In genomic region chr22:30282616-30283046, GRCh38 we compare ENCODE assay signal across 26 cellular contexts. TPM values are rescaled to one million over a fixed set of nuclear protein-coding genes. Genes with fewer than 3 reads are reported as not detected.
DNase-seq lines count a peak whose midpoint lies in the region; ATAC-seq and TF ChIP-seq lines count a peak whose summit lies in the region.
"Had no signal": no experiment of that assay in that cellular context is flagged by ENCODE, and none has a peak within 500 bp of the region (broad histone marks: within the 10 kb centered on the region; RNA-seq: fewer than 3 reads in every experiment).

No MANE protein-coding gene starts in this region.

- peaks cover 68% of the 10 kb centered on the region for H3K4me1 Mint-ChIP-seq in activated CD8-positive, alpha-beta memory T cell treated with anti-CD3 and anti-CD28 coated beads, Interleukin-2, amount 10 ng/mL, durations not matched to agents 7 days and 5 days
- H3K4me1 Mint-ChIP-seq in naive thymus-derived CD8-positive, alpha-beta T cell = peaks cover 10 to 41% (median 39%) of the 10 kb centered on the region in 4 donors

- ATAC-seq in activated CD8-positive, alpha-beta memory T cell treated with anti-CD3 and anti-CD28 coated beads, Interleukin-2, amount 10 ng/mL, durations not matched to agents 7 days and 5 days = no peak
- ATAC-seq in sciatic nerve = no peak
- ATAC-seq in naive thymus-derived CD8-positive, alpha-beta T cell = no peak
- ATAC-seq: activated CD4-positive, CD25-positive, alpha-beta regulatory T cell treated with anti-CD3 and anti-CD28 coated beads, Interleukin-2, amount 50 U/mL, for 24 hours; gastroesophageal sphincter; psoas muscle had no signal

- peak overlapping the region; percentile 67 for H3K27ac Mint-ChIP-seq in activated CD8-positive, alpha-beta memory T cell treated with anti-CD3 and anti-CD28 coated beads, Interleukin-2, amount 10 ng/mL, durations not matched to agents 7 days and 5 days
- H3K27ac Mint-ChIP-seq in naive thymus-derived CD8-positive, alpha-beta T cell = no peak overlapping the region
- H3K27ac Mint-ChIP-seq: activated naive CD4-positive, alpha-beta T cell treated with anti-CD3 and anti-CD28 coated beads for 36 hours; activated T-cell treated with anti-CD3 and anti-CD28 coated beads, Interleukin-2, amount 50 U/mL, for 24 hours; mesothelial cell of epicardium; naive B cell had no signal

- CTCF ChIA-PET in activated CD8-positive, alpha-beta memory T cell treated with anti-CD3 and anti-CD28 coated beads, Interleukin-2, amount 10 ng/mL, durations not matched to agents 7 days and 5 days (lab: Charles Lee) = interaction anchor here (1.4 to 11.4 kb wide), 6 partner anchors 15 to 183 kb away, joined by 3 to 508 read pairs (median 24); partner anchors contain the start of genes RNF215 and SEC14L2
- CTCF ChIA-PET in RWPE1 (lab: Yijun Ruan, JAX) = no interaction called here

- POLR2A ChIA-PET in RWPE1 (lab: Yijun Ruan, JAX; ENCODE audit: low non-redundant PET) = no interaction called here
- POLR2A ChIA-PET in naive thymus-derived CD8-positive, alpha-beta T cell (lab: Charles Lee) = interaction anchor here (1.3 to 2.3 kb wide), 2 partner anchors 19 to 20 kb away, joined by 3 to 15 read pairs; no protein-coding TSS in a partner anchor

- H3K27ac ChIP-seq in RWPE1 = peak overlapping the region; percentile 15
- H3K27ac ChIP-seq: gastroesophageal sphincter, psoas muscle had no signal

- peak overlapping the region; percentile 62 for H3K4me3 Mint-ChIP-seq in activated CD8-positive, alpha-beta memory T cell treated with anti-CD3 and anti-CD28 coated beads, Interleukin-2, amount 10 ng/mL, durations not matched to agents 7 days and 5 days
- peak overlapping the region in 1 of 10 donors; percentile 4 for H3K4me3 Mint-ChIP-seq in naive thymus-derived CD8-positive, alpha-beta T cell
- H3K4me3 Mint-ChIP-seq: activated naive CD4-positive, alpha-beta T cell treated with anti-CD3 and anti-CD28 coated beads for 36 hours; activated T-cell treated with anti-CD3 and anti-CD28 coated beads, Interleukin-2, amount 50 U/mL, for 24 hours; mesothelial cell of epicardium; naive B cell had no signal

- peaks cover 1% of the 10 kb centered on the region for H3K36me3 Mint-ChIP-seq in activated CD8-positive, alpha-beta memory T cell treated with anti-CD3 and anti-CD28 coated beads, Interleukin-2, amount 10 ng/mL, durations not matched to agents 7 days and 5 days
- peaks cover 0 to 11% (median 6%) of the 10 kb centered on the region in 3 donors for H3K36me3 Mint-ChIP-seq in naive thymus-derived CD8-positive, alpha-beta T cell

- DNase-seq in activated CD8-positive, alpha-beta memory T cell treated with anti-CD3 and anti-CD28 coated beads, Interleukin-2, amount 10 ng/mL, durations not matched to agents 7 days and 5 days = no peak
- no peak for DNase-seq in activated CD8-positive, alpha-beta memory T cell treated with anti-CD3 and anti-CD28 coated beads, Interleukin-2, amount 50 U/mL, for 48 hours
- DNase-seq in GDM1 (lab: John Stamatoyannopoulos, UW) = peak; percentile 28
- no peak for DNase-seq in RWPE1 (ENCODE audit: low spot score)
- peak in 1 of 2 experiments; percentile 36 for DNase-seq in erythroblast (lab: John Stamatoyannopoulos, UW)
- no peak for DNase-seq in sciatic nerve (ENCODE audit: low spot score)
- DNase-seq in naive thymus-derived CD8-positive, alpha-beta T cell = no peak
- no peak for DNase-seq in activated T-cell treated with anti-CD3 and anti-CD28 coated beads, Interleukin-2, amount 50 U/mL, for 48 hours
- DNase-seq: activated naive CD4-positive, alpha-beta T cell treated with anti-CD3 and anti-CD28 coated beads for 36 hours; activated T-cell treated with anti-CD3 and anti-CD28 coated beads, Interleukin-2, amount 50 U/mL, for 24 hours; DMS 273 treated with DMSO at 0.1 percent for 48 hours; KG1; naive B cell; NCI-H1694; NCI-H446; NCI-H774; occipital lobe; psoas muscle; stimulated activated CD4-positive, alpha-beta T cell treated with anti-CD3 and anti-CD28 coated beads, Interleukin-4, amount 100 ng/mL, for 24 hours; trophoblast cell had no signal

- intact Hi-C loops in sciatic nerve (cut with DNase I) = no loop called here

- no peaks in the 10 kb centered on the region for H3K9me3 Mint-ChIP-seq in activated CD8-positive, alpha-beta memory T cell treated with anti-CD3 and anti-CD28 coated beads, Interleukin-2, amount 10 ng/mL, durations not matched to agents 7 days and 5 days (ENCODE audit: low read depth)
- H3K9me3 Mint-ChIP-seq in naive thymus-derived CD8-positive, alpha-beta T cell = no peaks in the 10 kb centered on the region
- H3K9me3 Mint-ChIP-seq: activated naive CD4-positive, alpha-beta T cell treated with anti-CD3 and anti-CD28 coated beads for 36 hours; activated T-cell treated with anti-CD3 and anti-CD28 coated beads, Interleukin-2, amount 50 U/mL, for 24 hours; mesothelial cell of epicardium; naive B cell had no signal

- no peak for TF ChIP-seq CTCF in RWPE1 (conservative IDR thresholded peaks at IDR 0.05; ENCODE audit: low read depth)

- H3K27me3 Mint-ChIP-seq in activated CD8-positive, alpha-beta memory T cell treated with anti-CD3 and anti-CD28 coated beads, Interleukin-2, amount 10 ng/mL, durations not matched to agents 7 days and 5 days = no peaks in the 10 kb centered on the region
- no peaks in the 10 kb centered on the region for H3K27me3 Mint-ChIP-seq in naive thymus-derived CD8-positive, alpha-beta T cell
- H3K27me3 Mint-ChIP-seq: activated T-cell treated with anti-CD3 and anti-CD28 coated beads, Interleukin-2, amount 50 U/mL, for 24 hours had no signal

- TF ChIP-seq POLR2A in erythroblast (IDR thresholded peaks at IDR 0.05; ENCODE audit: low read length) = peak; percentile 51

RNA-seq across cellular contexts. Expression of gene CASTOR1, which starts 6.7 kb away (rescaled TPM):
- 10 to 100 TPM in 1 of 2 experiments, 1 to 10 TPM in 1; 8.7 to 10.2 TPM for total RNA-seq in activated CD8-positive, alpha-beta memory T cell treated with anti-CD3 and anti-CD28 coated beads, Interleukin-2, amount 10 ng/mL, durations not matched to agents 7 days and 5 days
- total RNA-seq in sciatic nerve = 15.9 TPM
- 10 to 100 TPM; 18.0 to 20.4 TPM for total RNA-seq in naive thymus-derived CD8-positive, alpha-beta T cell
- 10 to 100 TPM; 16.9 to 33.5 (median 20.8) TPM for polyA plus RNA-seq in naive thymus-derived CD8-positive, alpha-beta T cell

RNA-seq across cellular contexts. Expression of gene OSM, which starts 16.0 kb away (rescaled TPM):
- total RNA-seq in activated CD8-positive, alpha-beta memory T cell treated with anti-CD3 and anti-CD28 coated beads, Interleukin-2, amount 10 ng/mL, durations not matched to agents 7 days and 5 days = 100 to 1,000 TPM; 122 to 141 TPM
- total RNA-seq in sciatic nerve = 6.4 TPM
- 1 to 10 TPM in 1 of 2 experiments, under 1 TPM in 1; 0.81 to 1.1 TPM for total RNA-seq in naive thymus-derived CD8-positive, alpha-beta T cell
- polyA plus RNA-seq in naive thymus-derived CD8-positive, alpha-beta T cell = 10 to 100 TPM in 1 of 3 donors, 1 to 10 TPM in 2; 4.4 to 11.6 (median 4.4) TPM
- total RNA-seq: endothelial cell of umbilical vein, fibroblast of lung, kidney epithelial cell, mesothelial cell of epicardium had no signal
- polyA plus RNA-seq: endothelial cell of umbilical vein, fibroblast of lung had no signal

RNA-seq across cellular contexts. Expression of gene LIF, which starts 36.1 kb away (rescaled TPM):
- total RNA-seq in activated CD8-positive, alpha-beta memory T cell treated with anti-CD3 and anti-CD28 coated beads, Interleukin-2, amount 10 ng/mL, durations not matched to agents 7 days and 5 days = 100 to 1,000 TPM; 107 to 304 TPM
- 3.2 TPM for total RNA-seq in sciatic nerve
- total RNA-seq in naive thymus-derived CD8-positive, alpha-beta T cell = not detected
- polyA plus RNA-seq in naive thymus-derived CD8-positive, alpha-beta T cell = not detected
- total RNA-seq: occipital lobe had no signal

RNA-seq across cellular contexts. Expression of gene TBC1D10A, which starts 44.1 kb away (rescaled TPM):
- total RNA-seq in activated CD8-positive, alpha-beta memory T cell treated with anti-CD3 and anti-CD28 coated beads, Interleukin-2, amount 10 ng/mL, durations not matched to agents 7 days and 5 days = 10 to 100 TPM; 32.2 to 48.1 TPM
- 29.4 TPM for total RNA-seq in sciatic nerve
- 10 to 100 TPM; 66.7 to 67.7 TPM for total RNA-seq in naive thymus-derived CD8-positive, alpha-beta T cell
- 10 to 100 TPM; 56.7 to 83.4 (median 62.0) TPM for polyA plus RNA-seq in naive thymus-derived CD8-positive, alpha-beta T cell

Comparison
In these comparisons a context has a peak if more than half of its experiments do, and no peak if none do; other contexts are left out.
1. RNA of gene OSM, which starts 16.0 kb away (total RNA-seq): 122 to 141 TPM in activated CD8-positive, alpha-beta memory T cell treated with anti-CD3 and anti-CD28 coated beads, Interleukin-2, amount 10 ng/mL, durations not matched to agents 7 days and 5 days; 6.4 TPM in sciatic nerve (single experiment) and 0.81 to 1.1 TPM in naive thymus-derived CD8-positive, alpha-beta T cell; every median in the first group is over 10 times any median in the second.
2. RNA of gene LIF, which starts 36.1 kb away (total RNA-seq): 107 to 304 TPM in activated CD8-positive, alpha-beta memory T cell treated with anti-CD3 and anti-CD28 coated beads, Interleukin-2, amount 10 ng/mL, durations not matched to agents 7 days and 5 days; 3.2 TPM in sciatic nerve (single experiment) and not detected in naive thymus-derived CD8-positive, alpha-beta T cell; every median in the first group is over 10 times any median in the second.